ENCODE assay signal across 29 cellular contexts in the genomic region with DNA sequence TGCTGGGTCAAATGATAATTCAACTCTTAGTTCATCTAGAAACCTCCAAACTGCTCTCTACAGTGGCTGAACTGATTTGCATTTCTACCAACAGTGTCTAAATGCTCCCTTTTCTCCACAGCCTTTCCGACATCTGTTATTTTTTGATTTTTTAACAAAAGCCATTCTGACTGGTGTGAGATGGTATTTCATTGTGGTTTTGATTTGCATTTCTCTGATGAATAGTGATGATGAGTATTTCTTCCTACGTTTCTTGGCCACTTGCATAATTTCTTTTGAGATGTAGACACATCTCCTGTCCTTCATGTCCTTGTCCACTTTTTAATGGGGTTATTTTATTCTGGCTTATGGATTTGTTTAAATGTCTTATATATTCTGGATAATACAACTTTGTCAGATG.
DNase-seq lines count a peak whose midpoint lies in the region; TF ChIP-seq lines count a peak whose summit lies in the region.
"Had no signal": no experiment of that assay in that cellular context is flagged by ENCODE, and none has a peak within 500 bp of the region (broad histone marks: within the 10 kb centered on the region; RNA-seq: fewer than 3 reads in every experiment).

No MANE protein-coding gene starts in this region.

- no peak overlapping the region for H3K4me3 Mint-ChIP-seq in osteocyte (ENCODE audit: unreplicated experiment)
- H3K4me3 Mint-ChIP-seq: activated T-cell treated with anti-CD3 and anti-CD28 coated beads, Interleukin-2, amount 50 U/mL, for 72 hours; naive thymus-derived CD8-positive, alpha-beta T cell; WTC11 had no signal

- H3K27ac Mint-ChIP-seq in osteocyte (ENCODE audit: unreplicated experiment), result peak overlapping the region; percentile 45
- H3K27ac Mint-ChIP-seq: activated T-cell treated with anti-CD3 and anti-CD28 coated beads, Interleukin-2, amount 50 U/mL, for 72 hours; naive thymus-derived CD8-positive, alpha-beta T cell; WTC11 had no signal

- H3K27ac ChIP-seq in ovary, result no peak overlapping the region
- H3K27ac ChIP-seq: C4-2B, esophagus squamous epithelium, stomach, tibial nerve had no signal

- peak; percentile 60 for DNase-seq in ELR (ENCODE audit: low read depth)
- peak; percentile 35 for DNase-seq in RPMI7951 (ENCODE audit: low read depth)
- peak; percentile 57 for DNase-seq in epithelial cell of esophagus (ENCODE audit: low read depth)
- DNase-seq in osteocyte (ENCODE audit: extremely low spot score, unreplicated experiment), result no peak
- DNase-seq in ovary, result no peak
- DNase-seq in COLO829 (ENCODE audit: low spot score), result no peak
- DNase-seq in RKO (ENCODE audit: low spot score), result no peak
- DNase-seq: ACHN; activated CD4-positive, alpha-beta T cell treated with anti-CD3 and anti-CD28 coated beads, Interleukin-2, amount 50 U/mL, for 1 hour; activated naive CD4-positive, alpha-beta T cell treated with Interleukin-2 at 50 U/mL for 16 hours; activated T-cell treated with anti-CD3 and anti-CD28 coated beads, Interleukin-2, amount 50 U/mL, for 72 hours; esophagus squamous epithelium; GOT3; KG1; kidney; midbrain; naive thymus-derived CD8-positive, alpha-beta T cell; NCI-H1417 treated with DMSO at 0.1 percent for 48 hours; NCI-H2081 treated with DMSO at 0.1 percent for 48 hours; NCI-H226; NCI-H69; SHP77 treated with DMSO at 0.1 percent for 48 hours; stimulated activated CD4-positive, alpha-beta T cell treated with anti-CD3 and anti-CD28 coated beads, Interleukin-1b, Interleukin-23, amount 100 ng/mL, for 48 hours; stimulated activated CD8-positive, alpha-beta memory T cell treated with anti-CD3 and anti-CD28 coated beads, Interleukin-4, amount 100 ng/mL, for 48 hours; stomach had no signal

- 79 to 81% (median 79%) methylated on average over 2 of the region's 2 CpGs for WGBS in ovary, 3 donors

- H3K36me3 Mint-ChIP-seq in osteocyte (ENCODE audit: unreplicated experiment), result peaks cover 13% of the 10 kb centered on the region
- H3K36me3 Mint-ChIP-seq: WTC11 had no signal

- intact Hi-C loops in ovary (cut with DNase I), result no loop called here

- H3K9me3 Mint-ChIP-seq in osteocyte (ENCODE audit: unreplicated experiment), result peaks cover 33% of the 10 kb centered on the region
- H3K9me3 Mint-ChIP-seq: activated T-cell treated with anti-CD3 and anti-CD28 coated beads, Interleukin-2, amount 50 U/mL, for 72 hours had no signal

- no peaks in the 10 kb centered on the region for H3K4me1 ChIP-seq in ovary (ENCODE audit: insufficient read depth)
- H3K4me1 ChIP-seq: esophagus squamous epithelium, stomach had no signal

- no peak for TF ChIP-seq EP300 in ovary (IDR thresholded peaks at IDR 0.05)

- H3K9me3 ChIP-seq in ovary, result no peaks in the 10 kb centered on the region
- H3K9me3 ChIP-seq: esophagus squamous epithelium, stomach had no signal

- H3K4me1 Mint-ChIP-seq in osteocyte (ENCODE audit: unreplicated experiment), result peaks cover 74% of the 10 kb centered on the region
- H3K4me1 Mint-ChIP-seq: naive thymus-derived CD8-positive, alpha-beta T cell had no signal

- H3K4me3 ChIP-seq in epithelial cell of esophagus (ENCODE audit: low read length) (no peak overlapping the region), ovary (no peak overlapping the region)
- H3K4me3 ChIP-seq: esophagus squamous epithelium, smooth muscle cell, stomach, tibial nerve had no signal

- TF ChIP-seq CTCF in epithelial cell of esophagus (IDR thresholded peaks at IDR 0.05; ENCODE audit: insufficient read depth, low read depth, low read length, missing control alignments) (no peak), osteocyte (IDR thresholded peaks at IDR 0.05) (no peak), ovary (IDR thresholded peaks at IDR 0.05) (no peak)

- no peaks in the 10 kb centered on the region for H3K27me3 ChIP-seq in ovary
- H3K27me3 ChIP-seq: esophagus squamous epithelium, stomach, tibial nerve had no signal

- H3K27me3 Mint-ChIP-seq in osteocyte (ENCODE audit: unreplicated experiment), result no peaks in the 10 kb centered on the region

- no peak for TF ChIP-seq POLR2A in ovary (IDR thresholded peaks at IDR 0.05)

- no peaks in the 10 kb centered on the region for H3K36me3 ChIP-seq in ovary
- H3K36me3 ChIP-seq: esophagus squamous epithelium, stomach, tibial nerve had no signal

Comparison
In these comparisons a context has a peak if more than half of its experiments do, and no peak if none do; other contexts are left out.
1. DNase-seq: peak in ELR (single experiment), RPMI7951 (single experiment) and epithelial cell of esophagus (single experiment); none in osteocyte (single experiment), ovary (0 of 5), COLO829 (single experiment) and RKO (single experiment).